Comparison of ENCODE assay signal across 8 cellular contexts in the genomic region with DNA sequence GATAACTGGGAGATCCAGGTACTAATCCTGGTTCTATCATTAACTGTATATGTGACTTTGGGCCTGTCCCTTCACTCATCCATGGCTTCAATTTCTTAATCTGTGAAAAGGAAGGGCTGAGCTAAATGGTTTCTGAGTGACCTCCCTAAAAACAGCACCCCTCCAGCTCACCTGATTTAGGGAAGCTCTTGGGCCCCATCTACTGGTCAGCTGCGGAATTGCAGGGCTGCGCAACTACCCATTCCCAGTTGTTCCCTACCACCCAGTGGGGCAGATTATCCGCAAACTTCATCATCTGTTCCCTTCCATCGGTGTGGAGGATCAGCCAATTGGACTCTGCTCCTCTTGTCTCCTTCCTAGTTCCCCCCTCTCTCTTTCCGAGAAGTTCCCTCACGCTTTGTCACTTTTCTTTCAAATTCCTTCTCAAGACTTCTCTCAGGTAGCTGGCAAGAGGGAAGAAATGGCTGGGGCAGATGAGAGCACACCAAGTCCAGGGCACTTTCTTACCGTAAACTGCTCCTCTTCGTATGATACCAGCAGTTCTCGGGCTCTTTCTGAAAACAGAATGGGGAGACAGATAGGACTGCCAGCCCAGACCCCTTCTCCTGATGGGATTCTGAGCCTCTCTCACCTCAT. TPM values are rescaled to one million over a fixed set of nuclear protein-coding genes. Genes with fewer than 3 reads are reported as not detected.
DNase-seq lines count a peak whose midpoint lies in the region; ATAC-seq and TF ChIP-seq lines count a peak whose summit lies in the region.
"Had no signal": no experiment of that assay in that cellular context is flagged by ENCODE, and none has a peak within 500 bp of the region (broad histone marks: within the 10 kb centered on the region; RNA-seq: fewer than 3 reads in every experiment).

No MANE protein-coding gene starts in this region.

- TF ChIP-seq CTCF in foreskin fibroblast (IDR thresholded peaks at IDR 0.05; ENCODE audit: low read depth, low read length) (peak; percentile 95), psoas muscle (IDR thresholded peaks at IDR 0.05) (peak; percentile 91)

- no peaks in the 10 kb centered on the region for H3K27me3 ChIP-seq in H7 (ENCODE audit: control insufficient read depth, insufficient read depth, low read length)
- peaks cover 0 to 2% (median 0%) of the 10 kb centered on the region in 3 donors for H3K27me3 ChIP-seq in psoas muscle (ENCODE audit: insufficient read depth in 3 of 3, low read length in 2 of 3)

- H3K9me3 ChIP-seq in psoas muscle = no peaks in the 10 kb centered on the region

- peak in 3 of 4 donors; percentile 61 to 87 (median 77) for ATAC-seq in psoas muscle

- H3K4me3 ChIP-seq in H7 (ENCODE audit: insufficient read depth, low read depth, low read length) = no peak overlapping the region
- no peak overlapping the region for H3K4me3 ChIP-seq in foreskin fibroblast (ENCODE audit: low read depth in 1 of 2, low read length in 2 of 2)
- H3K4me3 ChIP-seq in psoas muscle = no peak overlapping the region

- H3K4me1 ChIP-seq in psoas muscle = no peaks in the 10 kb centered on the region

- H3K27ac ChIP-seq in psoas muscle = no peak overlapping the region
- H3K27ac ChIP-seq: epithelial cell of prostate had no signal

- H3K36me3 ChIP-seq in H7 (replicated peaks; ENCODE audit: control insufficient read depth, insufficient read depth, low read length) = peaks cover 18% of the 10 kb centered on the region
- H3K36me3 ChIP-seq in psoas muscle (ENCODE audit: insufficient read depth in 1 of 2, low read depth in 1 of 2) = peaks cover 0 to 68% of the 10 kb centered on the region in 2 donors

- WGBS in psoas muscle, 3 donors = 36 to 53% (median 51%) methylated on average over 9 of the region's 9 CpGs

- peak; percentile 10 for DNase-seq in GDM1 (lab: John Stamatoyannopoulos, UW)
- peak; percentile 82 for DNase-seq in H7
- peak; percentile 5 for DNase-seq in NCI-H82 treated with DMSO at 0.1 percent for 48 hours (lab: John Stamatoyannopoulos, UW; ENCODE audit: unreplicated experiment)
- DNase-seq in activated T-cell treated with anti-CD3 and anti-CD28 coated beads, Interleukin-2, amount 50 U/mL, for 1 hour = peak; percentile 73
- peak; percentile 14 to 52 for DNase-seq in foreskin fibroblast
- DNase-seq in psoas muscle = peak; percentile 36 to 70
- DNase-seq in kidney glomerular epithelial cell (lab: John Stamatoyannopoulos, UW) = no peak

- intact Hi-C loops in psoas muscle (cut with DNase I) = no loop called here

RNA-seq across cellular contexts. Expression of a gene that starts 5.8 kb away (rescaled TPM):
- total RNA-seq in H7 (2014; rRNA removed; shearing (Covaris generic)) = 53.0 and 57.4 TPM in 2 replicates
- 10 to 100 TPM; 13.0 to 15.7 (median 14.8) TPM for total RNA-seq in psoas muscle
- 10 to 100 TPM in 2 of 3 donors, 1 to 10 TPM in 1; 7.9 to 23.5 (median 11.8) TPM for polyA plus RNA-seq in psoas muscle
